10 cellular contexts compared by ENCODE assay signal in the genomic region with DNA sequence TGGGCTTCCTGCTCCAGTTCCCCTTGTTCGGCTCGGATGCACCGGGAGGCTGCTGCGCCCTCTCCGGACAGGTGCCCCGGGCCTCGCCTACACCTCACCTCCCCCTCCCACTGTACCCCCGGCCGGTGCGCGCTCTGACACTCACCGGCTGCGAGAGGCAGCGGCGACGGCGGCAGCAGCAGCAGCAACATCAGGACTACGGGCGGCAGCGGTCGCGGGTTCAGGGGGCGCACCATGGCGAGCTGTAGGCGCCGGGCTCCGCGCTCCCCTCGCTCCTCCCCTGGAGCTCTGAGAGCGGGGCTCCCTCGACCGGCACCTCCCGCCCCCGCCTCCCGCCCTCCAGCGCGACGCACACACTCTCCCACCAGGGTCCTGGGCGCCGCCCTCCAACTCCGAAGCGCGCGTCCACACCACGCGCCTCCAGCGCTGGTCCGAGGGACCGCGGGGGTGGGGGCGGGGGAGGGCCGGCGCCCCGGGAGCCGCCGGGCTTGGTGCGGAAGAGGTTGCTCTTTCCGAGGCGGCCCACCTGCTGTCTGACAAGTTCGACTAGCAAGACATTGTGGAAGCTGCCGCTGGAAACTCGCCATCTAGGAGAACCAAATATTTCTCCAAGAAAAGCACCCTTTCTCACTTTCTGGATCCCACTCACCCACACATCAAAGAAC. TPM values are rescaled to one million over a fixed set of nuclear protein-coding genes. Genes with fewer than 3 reads are reported as not detected.
DNase-seq lines count a peak whose midpoint lies in the region; FAIRE-seq and TF ChIP-seq lines count a peak whose summit lies in the region.
"Had no signal": no experiment of that assay in that cellular context is flagged by ENCODE, and none has a peak within 500 bp of the region (broad histone marks: within the 10 kb centered on the region; RNA-seq: fewer than 3 reads in every experiment).

A gene with protein sequence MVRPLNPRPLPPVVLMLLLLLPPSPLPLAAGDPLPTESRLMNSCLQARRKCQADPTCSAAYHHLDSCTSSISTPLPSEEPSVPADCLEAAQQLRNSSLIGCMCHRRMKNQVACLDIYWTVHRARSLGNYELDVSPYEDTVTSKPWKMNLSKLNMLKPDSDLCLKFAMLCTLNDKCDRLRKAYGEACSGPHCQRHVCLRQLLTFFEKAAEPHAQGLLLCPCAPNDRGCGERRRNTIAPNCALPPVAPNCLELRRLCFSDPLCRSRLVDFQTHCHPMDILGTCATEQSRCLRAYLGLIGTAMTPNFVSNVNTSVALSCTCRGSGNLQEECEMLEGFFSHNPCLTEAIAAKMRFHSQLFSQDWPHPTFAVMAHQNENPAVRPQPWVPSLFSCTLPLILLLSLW (minus strand): TSS at position 433 of the 665 bp plus-strand sequence. CDS start 197 bp downstream, at position 236.

- intact Hi-C loops in sigmoid colon (cut with DNase I) = no loop called here

- H3K9me3 ChIP-seq in sigmoid colon = no peaks in the 10 kb centered on the region
- H3K9me3 ChIP-seq: neutrophil, SJSA1 had no signal

- peak within 1 kb of the TSS; percentile 9 to 48 (median 42) for H3K4me3 ChIP-seq in sigmoid colon
- H3K4me3 ChIP-seq: SJSA1 had no signal

- POLR2A ChIA-PET in activated CD4-positive, alpha-beta memory T cell treated with anti-CD3 and anti-CD28 coated beads, Interleukin-2, amount 10 ng/mL, durations not matched to agents 7 days and 5 days (lab: Charles Lee) = no interaction called here

- H3K36me3 Mint-ChIP-seq in activated CD4-positive, alpha-beta memory T cell treated with anti-CD3 and anti-CD28 coated beads, Interleukin-2, amount 10 ng/mL, durations not matched to agents 7 days and 5 days (ENCODE audit: low read depth) = no peaks in the 10 kb centered on the region

- DNase-seq in GM13976 (ENCODE audit: low spot score) (peak; percentile 63), germinal center (ENCODE audit: low spot score) (peak; percentile 44), sigmoid colon (peak; percentile 63), COR-L47 (lab: John Stamatoyannopoulos, UW) (no peak), epidermal melanocyte (ENCODE audit: insufficient read length, low spot score) (no peak), urothelium cell line (ENCODE audit: low spot score) (no peak), NCI-H1930 (lab: John Stamatoyannopoulos, UW) (no peak)
- peak; percentile 16 for DNase-seq in activated CD4-positive, alpha-beta memory T cell treated with anti-CD3 and anti-CD28 coated beads, Interleukin-2, amount 10 ng/mL, durations not matched to agents 7 days and 5 days

- no peaks in the 10 kb centered on the region for H3K36me3 ChIP-seq in sigmoid colon
- H3K36me3 ChIP-seq: neutrophil, SJSA1 had no signal

- peaks cover 6% of the 10 kb centered on the region for H3K4me1 Mint-ChIP-seq in activated CD4-positive, alpha-beta memory T cell treated with anti-CD3 and anti-CD28 coated beads, Interleukin-2, amount 10 ng/mL, durations not matched to agents 7 days and 5 days

- no peak for FAIRE-seq in urothelium cell line (lab: Jason Lieb, UNC)

- no peaks in the 10 kb centered on the region for H3K9me3 Mint-ChIP-seq in activated CD4-positive, alpha-beta memory T cell treated with anti-CD3 and anti-CD28 coated beads, Interleukin-2, amount 10 ng/mL, durations not matched to agents 7 days and 5 days

- TF ChIP-seq POLR2A in sigmoid colon (IDR thresholded peaks at IDR 0.05) = no peak

- H3K4me3 Mint-ChIP-seq in activated CD4-positive, alpha-beta memory T cell treated with anti-CD3 and anti-CD28 coated beads, Interleukin-2, amount 10 ng/mL, durations not matched to agents 7 days and 5 days = peak within 1 kb of the TSS; percentile 22

- peaks cover 34% of the 10 kb centered on the region for H3K27me3 Mint-ChIP-seq in activated CD4-positive, alpha-beta memory T cell treated with anti-CD3 and anti-CD28 coated beads, Interleukin-2, amount 10 ng/mL, durations not matched to agents 7 days and 5 days

- in situ Hi-C loops in GM13976 (cut with MboI; ENCODE audit: low sequenced_read_pairs, unreplicated experiment) = no loop called here

- peak within 1 kb of the TSS in 3 of 4 donors; percentile 14 to 53 (median 30) for H3K27ac ChIP-seq in sigmoid colon
- H3K27ac ChIP-seq: neutrophil, SJSA1 had no signal

- no peak for TF ChIP-seq CTCF in GM13976 (IDR thresholded peaks at IDR 0.05; ENCODE audit: borderline replicate concordance, control extremely low read depth, extremely low read depth, insufficient read depth, missing control alignments)
- no peak for TF ChIP-seq CTCF in sigmoid colon (IDR thresholded peaks at IDR 0.05)

- H3K4me1 ChIP-seq in sigmoid colon = peaks cover 0 to 11% (median 8%) of the 10 kb centered on the region in 4 donors
- H3K4me1 ChIP-seq: SJSA1 had no signal

- WGBS in sigmoid colon, 2 donors = 2% methylated on average over 62 of the region's 62 CpGs

- no peak within 1 kb of the TSS for H3K27ac Mint-ChIP-seq in activated CD4-positive, alpha-beta memory T cell treated with anti-CD3 and anti-CD28 coated beads, Interleukin-2, amount 10 ng/mL, durations not matched to agents 7 days and 5 days

- no peak for TF ChIP-seq EP300 in sigmoid colon (IDR thresholded peaks at IDR 0.05)

- CTCF ChIA-PET in activated CD4-positive, alpha-beta memory T cell treated with anti-CD3 and anti-CD28 coated beads, Interleukin-2, amount 10 ng/mL, durations not matched to agents 7 days and 5 days (lab: Charles Lee) = no interaction called here

- peaks cover 7 to 23% (median 20%) of the 10 kb centered on the region in 3 donors for H3K27me3 ChIP-seq in sigmoid colon

RNA-seq across cellular contexts. Expression of the gene that starts here (rescaled TPM):
- not detected for total RNA-seq in activated CD4-positive, alpha-beta memory T cell treated with anti-CD3 and anti-CD28 coated beads, Interleukin-2, amount 10 ng/mL, durations not matched to agents 7 days and 5 days
- 1 to 10 TPM in 2 of 4 donors, under 1 TPM in 2; 0.49 to 3.9 (median 1.3) TPM for total RNA-seq in sigmoid colon
- under 1 TPM in 2 of 3 donors, not detected in 1; 0.69 to 0.73 TPM for polyA plus RNA-seq in sigmoid colon
- total RNA-seq: SJSA1 had no signal

Comparison
In these comparisons a context has a peak if more than half of its experiments do, and no peak if none do; other contexts are left out.
1. Peak in DNase-seq in activated CD4-positive, alpha-beta memory T cell treated with anti-CD3 and anti-CD28 coated beads, Interleukin-2, amount 10 ng/mL, durations not matched to agents 7 days and 5 days; RNA of the gene not detected or under 1 TPM.
2. DNase-seq: peak in GM13976 (single experiment), germinal center (single experiment) and sigmoid colon (single experiment); none in COR-L47 (single experiment), epidermal melanocyte (single experiment), urothelium cell line (single experiment) and NCI-H1930 (0 of 2).